Comparison of ENCODE assay signal across 8 cellular contexts in the genomic region with DNA sequence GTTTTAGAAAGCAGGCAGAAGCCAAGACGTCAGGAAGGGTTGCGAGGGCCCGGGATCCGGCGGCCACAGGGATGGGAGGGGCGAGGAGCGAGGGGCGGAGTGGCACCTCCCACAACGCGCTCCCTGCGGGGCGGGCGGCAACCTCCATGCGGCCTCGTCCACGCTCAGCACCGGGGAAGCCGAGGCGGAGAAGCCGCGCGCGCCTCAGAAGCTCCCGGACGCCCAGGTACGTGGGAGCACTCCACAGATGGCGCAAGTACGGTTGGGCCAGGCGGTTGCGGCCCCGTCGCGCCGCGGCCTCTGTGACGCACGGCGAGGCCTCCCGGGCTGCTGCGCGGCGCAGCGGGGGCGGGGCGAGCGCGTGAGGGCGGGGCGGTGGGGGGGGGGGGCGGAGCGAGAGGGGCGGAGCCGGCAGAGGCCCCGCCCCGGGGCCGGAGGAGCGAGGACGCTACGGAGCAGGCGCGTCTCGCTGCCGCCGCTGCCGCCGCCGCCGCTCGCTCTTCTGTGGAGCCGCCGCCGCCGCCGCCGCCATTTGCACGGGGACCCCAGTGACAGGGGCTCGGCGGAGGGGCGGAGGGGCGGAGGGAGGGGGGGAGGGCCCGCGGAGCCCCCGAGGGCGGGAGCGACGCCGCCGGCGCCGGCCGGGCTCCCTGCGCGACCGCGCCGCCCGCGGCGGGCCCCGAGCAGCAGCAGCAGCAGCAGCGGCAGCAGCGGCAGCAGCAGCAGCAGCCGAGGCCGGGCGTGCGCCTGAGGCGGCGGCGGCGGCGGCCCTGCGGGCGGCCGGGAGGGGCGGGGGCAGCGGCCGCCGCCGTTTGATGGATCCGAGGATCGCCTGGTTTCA. TPM values are rescaled to one million over a fixed set of nuclear protein-coding genes. Genes with fewer than 3 reads are reported as not detected.
DNase-seq lines count a peak whose midpoint lies in the region; ATAC-seq and TF ChIP-seq lines count a peak whose summit lies in the region.

Gene TENT4B, plus strand, starts transcription at position 500 of the 841 bp plus-strand sequence. Its CDS starts 316 bp downstream, at position 816.

- no peak for TF ChIP-seq CTCF in colonic mucosa (IDR thresholded peaks at IDR 0.05)

- peaks cover 30% of the 10 kb centered on the region for H3K4me1 Mint-ChIP-seq in activated CD4-positive, alpha-beta T cell treated with anti-CD3 and anti-CD28 coated beads, Interleukin-2, amount 10 ng/mL, durations not matched to agents 24 days and 14 days

- H3K4me3 ChIP-seq in colonic mucosa: peak within 1 kb of the TSS; percentile 88

- no peaks in the 10 kb centered on the region for H3K9me3 ChIP-seq in colonic mucosa

- H3K4me3 Mint-ChIP-seq in activated CD4-positive, alpha-beta T cell treated with anti-CD3 and anti-CD28 coated beads, Interleukin-2, amount 10 ng/mL, durations not matched to agents 24 days and 14 days: peak within 1 kb of the TSS; percentile 88

- H3K4me1 ChIP-seq in colonic mucosa: no peaks in the 10 kb centered on the region

- peak within 1 kb of the TSS; percentile 85 to 95 for H3K9ac ChIP-seq in colonic mucosa (ENCODE audit: low read depth in 2 of 2, low read length in 2 of 2)

- peaks cover 9% of the 10 kb centered on the region for H3K36me3 Mint-ChIP-seq in activated CD4-positive, alpha-beta T cell treated with anti-CD3 and anti-CD28 coated beads, Interleukin-2, amount 10 ng/mL, durations not matched to agents 24 days and 14 days (ENCODE audit: low read depth)

- no peaks in the 10 kb centered on the region for H3K9me3 Mint-ChIP-seq in activated CD4-positive, alpha-beta T cell treated with anti-CD3 and anti-CD28 coated beads, Interleukin-2, amount 10 ng/mL, durations not matched to agents 24 days and 14 days

- no peaks in the 10 kb centered on the region for H3K27me3 Mint-ChIP-seq in activated CD4-positive, alpha-beta T cell treated with anti-CD3 and anti-CD28 coated beads, Interleukin-2, amount 10 ng/mL, durations not matched to agents 24 days and 14 days

- intact Hi-C loops in activated CD4-positive, alpha-beta T cell treated with anti-CD3 and anti-CD28 coated beads, Interleukin-2, amount 10 ng/mL, durations not matched to agents 24 days and 14 days (cut with micrococcal nuclease): loop anchor here (1.0 to 5.0 kb wide), 7 partner anchors 32 to 589 kb away; partner anchors contain the start of genes CNEP1R1 and CYLD
- intact Hi-C loops in colonic mucosa (cut with DNase I): loop anchor here (5.0 to 10.0 kb wide), 3 partner anchors 54 to 128 kb away; partner anchors contain the start of genes CNEP1R1 and HEATR3

- H3K36me3 ChIP-seq in colonic mucosa: no peaks in the 10 kb centered on the region

- peak within 1 kb of the TSS; percentile 94 for H3K27ac Mint-ChIP-seq in activated CD4-positive, alpha-beta T cell treated with anti-CD3 and anti-CD28 coated beads, Interleukin-2, amount 10 ng/mL, durations not matched to agents 24 days and 14 days

- DNase-seq in AG08395 (ENCODE audit: low spot score): peak; percentile 98
- DNase-seq in NCI-H345 treated with DMSO at 0.1 percent for 48 hours (lab: John Stamatoyannopoulos, UW; ENCODE audit: unreplicated experiment): peak; percentile 21
- DNase-seq in activated CD4-positive, alpha-beta T cell treated with anti-CD3 and anti-CD28 coated beads, Interleukin-2, amount 10 ng/mL, durations not matched to agents 24 days and 14 days: peak; percentile 97
- DNase-seq in colonic mucosa: peak; percentile 92
- peak; percentile 94 for DNase-seq in left kidney (ENCODE audit: low read depth, low spot score)
- peak; percentile 88 for DNase-seq in stimulated activated CD4-positive, alpha-beta T cell treated with anti-CD3 and anti-CD28 coated beads, Interleukin-1b, Interleukin-23, amount 100 ng/mL, for 48 hours

- peak; percentile 75 for ATAC-seq in GM18868 (IDR thresholded peaks at IDR 0.05; ENCODE audit: unreplicated experiment)
- peak; percentile 75 for ATAC-seq in HG03097 (IDR thresholded peaks at IDR 0.05; ENCODE audit: low FRiP score, unreplicated experiment)

- H3K27me3 ChIP-seq in colonic mucosa: no peaks in the 10 kb centered on the region

- H3K27ac ChIP-seq in colonic mucosa: peak within 1 kb of the TSS; percentile 89

RNA-seq across cellular contexts. Expression of gene TENT4B, which starts in this region (rescaled TPM):
- total RNA-seq in activated CD4-positive, alpha-beta T cell treated with anti-CD3 and anti-CD28 coated beads, Interleukin-2, amount 10 ng/mL, durations not matched to agents 24 days and 14 days: 16.6 and 18.5 TPM in 2 replicates
- 10 to 100 TPM; 13.5 to 15.6 TPM for total RNA-seq in colonic mucosa

Comparison
In these comparisons a context has a peak if more than half of its experiments do, and no peak if none do; other contexts are left out.
1. Peak in every context shown above with its lines: DNase-seq, ATAC-seq, H3K4me3 ChIP-seq and H3K27ac ChIP-seq.
2. DNase-seq: peak in every context shown above with its lines; median percentile 98 in AG08395; 97 in activated CD4-positive, alpha-beta T cell treated with anti-CD3 and anti-CD28 coated beads, Interleukin-2, amount 10 ng/mL, durations not matched to agents 24 days and 14 days; 94 in left kidney; 92 in colonic mucosa; 88 in stimulated activated CD4-positive, alpha-beta T cell treated with anti-CD3 and anti-CD28 coated beads, Interleukin-1b, Interleukin-23, amount 100 ng/mL, for 48 hours; 21 in NCI-H345 treated with DMSO at 0.1 percent for 48 hours.